Comparison of ENCODE assay signal across 17 cellular contexts in the genomic region with DNA sequence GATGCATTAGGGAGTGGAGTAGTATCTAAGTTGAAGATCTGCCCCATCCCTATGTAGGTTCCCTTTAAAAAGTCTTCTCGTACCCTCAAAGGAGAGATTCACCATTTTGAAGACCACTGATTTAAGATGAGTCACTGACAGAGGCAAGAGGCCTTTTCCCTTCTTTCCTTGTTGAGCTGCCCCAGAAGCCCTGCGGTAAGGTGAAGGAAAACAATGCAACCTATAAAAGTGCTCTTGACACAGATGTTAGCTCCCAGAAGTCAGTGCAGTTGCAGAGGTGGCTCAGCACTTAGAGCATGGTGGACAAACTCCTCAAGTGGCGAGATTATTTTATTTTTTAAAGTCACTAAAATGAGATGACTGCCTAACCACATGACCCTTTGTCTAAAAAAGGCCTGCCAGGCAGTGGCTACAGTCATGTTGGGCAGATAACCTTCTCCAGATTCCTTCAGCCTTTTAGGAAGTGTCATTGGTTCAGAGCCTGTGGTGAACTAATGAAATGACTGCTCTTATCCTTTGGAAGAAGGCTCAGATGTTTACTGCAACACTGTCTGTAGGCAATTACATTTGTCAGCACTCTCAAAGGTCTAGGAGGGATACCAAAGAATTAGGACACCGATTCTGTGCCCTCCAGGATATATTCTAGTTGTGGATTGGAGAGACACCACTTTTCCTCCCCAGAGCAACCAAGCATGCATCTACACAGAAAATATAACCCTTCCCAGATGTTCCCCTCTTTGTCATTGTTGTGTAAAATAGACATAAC.
A peak's percentile ranks its signal among the peaks of the same experiment; 100 is the strongest.
DNase-seq lines count a peak whose midpoint lies in the region; ATAC-seq and TF ChIP-seq lines count a peak whose summit lies in the region.
"Had no signal": no experiment of that assay in that cellular context is flagged by ENCODE, and none has a peak within 500 bp of the region (broad histone marks: within the 10 kb centered on the region; RNA-seq: fewer than 3 reads in every experiment).

No MANE protein-coding gene starts in this region.

- no peaks in the 10 kb centered on the region for H3K36me3 ChIP-seq in CD4-positive, alpha-beta memory T cell (ENCODE audit: insufficient read depth, low read length)

- peak overlapping the region in 1 of 8 donors; percentile 27 for H3K4me3 Mint-ChIP-seq in CD4-positive, alpha-beta memory T cell
- H3K4me3 Mint-ChIP-seq in IgD-negative memory B cell (no peak overlapping the region), nephron (no peak overlapping the region)
- no peak overlapping the region for H3K4me3 Mint-ChIP-seq in activated naive CD8-positive, alpha-beta T cell
- H3K4me3 Mint-ChIP-seq: H9, nephron progenitor cell had no signal

- DNase-seq in CD4-positive, alpha-beta memory T cell = no peak
- DNase-seq: anterior cingulate cortex, cortex of kidney, erythroblast, glutamatergic neuron, H9, NCI-H1694, NCI-H446 treated with DMSO at 0.1 percent for 48 hours, nephron progenitor cell, retina had no signal

- POLR2A ChIA-PET in CD4-positive, alpha-beta memory T cell (lab: Charles Lee; ENCODE audit: partially characterized antibody) = interaction anchor here (0.6 to 3.1 kb wide), 3 partner anchors 37 to 87 kb away, joined by 3 to 14 read pairs (median 4); no protein-coding TSS in a partner anchor

- peaks cover 0 to 3% (median 0%) of the 10 kb centered on the region in 8 donors for H3K9me3 Mint-ChIP-seq in CD4-positive, alpha-beta memory T cell
- H3K9me3 Mint-ChIP-seq in IgD-negative memory B cell (no peaks in the 10 kb centered on the region), nephron (no peaks in the 10 kb centered on the region)
- H3K9me3 Mint-ChIP-seq in activated naive CD8-positive, alpha-beta T cell (ENCODE audit: low read depth) = no peaks in the 10 kb centered on the region
- H3K9me3 Mint-ChIP-seq: nephron progenitor cell had no signal

- no peaks in the 10 kb centered on the region for H3K27me3 ChIP-seq in CD4-positive, alpha-beta memory T cell (ENCODE audit: insufficient read depth, low read length)

- no peak for TF ChIP-seq CTCF in nephron (IDR thresholded peaks at IDR 0.05; ENCODE audit: unreplicated experiment in 3 of 3)

- peaks cover 13 to 14% of the 10 kb centered on the region in 2 donors for H3K36me3 Mint-ChIP-seq in CD4-positive, alpha-beta memory T cell
- H3K36me3 Mint-ChIP-seq in IgD-negative memory B cell = peaks cover 23% of the 10 kb centered on the region
- peaks cover 12% of the 10 kb centered on the region for H3K36me3 Mint-ChIP-seq in activated naive CD8-positive, alpha-beta T cell
- peaks cover 23% of the 10 kb centered on the region for H3K36me3 Mint-ChIP-seq in nephron (ENCODE audit: low read depth)

- H3K27me3 Mint-ChIP-seq in CD4-positive, alpha-beta memory T cell = peaks cover 0 to 3% of the 10 kb centered on the region in 2 donors
- H3K27me3 Mint-ChIP-seq in IgD-negative memory B cell (no peaks in the 10 kb centered on the region), nephron (ENCODE audit: low read depth) (no peaks in the 10 kb centered on the region)
- no peaks in the 10 kb centered on the region for H3K27me3 Mint-ChIP-seq in activated naive CD8-positive, alpha-beta T cell

- H3K27ac Mint-ChIP-seq in CD4-positive, alpha-beta memory T cell = peak overlapping the region; percentile 57 to 98 (median 93)
- H3K27ac Mint-ChIP-seq in IgD-negative memory B cell (peak overlapping the region; percentile 51 to 96 (median 84)), nephron (peak overlapping the region in 2 of 3 experiments; percentile 0 to 32)
- H3K27ac Mint-ChIP-seq in activated naive CD8-positive, alpha-beta T cell = peak overlapping the region; percentile 56
- H3K27ac Mint-ChIP-seq: H9 had no signal

- no peak overlapping the region for H3K27ac ChIP-seq in CD4-positive, alpha-beta memory T cell (ENCODE audit: low read depth, low read length)

- no peaks in the 10 kb centered on the region for H3K9me3 ChIP-seq in CD4-positive, alpha-beta memory T cell (ENCODE audit: control insufficient read depth in 1 of 2, low read length in 2 of 2)

- no peak overlapping the region for H3K4me3 ChIP-seq in CD4-positive, alpha-beta memory T cell (ENCODE audit: low read length in 2 of 2)
- H3K4me3 ChIP-seq: lung had no signal

- no peak for ATAC-seq in HG02970 (IDR thresholded peaks at IDR 0.05; ENCODE audit: low FRiP score, unreplicated experiment)
- no peak for ATAC-seq in GM19452 (IDR thresholded peaks at IDR 0.05; ENCODE audit: unreplicated experiment)
- ATAC-seq in HG03442 (IDR thresholded peaks at IDR 0.05; ENCODE audit: unreplicated experiment) = no peak

- intact Hi-C loops in CD4-positive, alpha-beta memory T cell (cut with micrococcal nuclease) = loop anchor here (2.0 to 5.0 kb wide), 2 partner anchors 29 to 32 kb away; no protein-coding TSS in a partner anchor

- CTCF ChIA-PET in CD4-positive, alpha-beta memory T cell (lab: Charles Lee; ENCODE audit: partially characterized antibody) = interaction anchor here (0.9 to 2.5 kb wide), 2 partner anchors 35 to 48 kb away, joined by 3 to 7 read pairs; no protein-coding TSS in a partner anchor

- H3K4me1 ChIP-seq in CD4-positive, alpha-beta memory T cell (ENCODE audit: insufficient read depth, low read length) = peaks cover 86% of the 10 kb centered on the region

- H3K4me1 Mint-ChIP-seq in CD4-positive, alpha-beta memory T cell = peaks cover 62 to 87% (median 74%) of the 10 kb centered on the region in 4 donors
- H3K4me1 Mint-ChIP-seq in IgD-negative memory B cell (peaks cover 50 to 66% (median 54%) of the 10 kb centered on the region in 3 donors), nephron (peaks cover 67% of the 10 kb centered on the region)
- peaks cover 72% of the 10 kb centered on the region for H3K4me1 Mint-ChIP-seq in activated naive CD8-positive, alpha-beta T cell (ENCODE audit: low read depth)

Comparison
In these comparisons a context has a peak if more than half of its experiments do, and no peak if none do; other contexts are left out.
1. H3K27ac Mint-ChIP-seq: peak in every context shown above with its lines; median percentile 93 in CD4-positive, alpha-beta memory T cell; 84 in IgD-negative memory B cell; 56 in activated naive CD8-positive, alpha-beta T cell; 16 in nephron.